ENCODE assay signal across 1 cellular context in genomic region chr19:1592023-1592754, GRCh38.
TF ChIP-seq lines count a peak whose summit lies in the region.

No MANE protein-coding gene starts in this region.

TF ChIP-seq in WTC11, 78 proteins besides CTCF, POLR2A, EP300 and RAD21 (continued from another document):
- TF ChIP-seq ARID4B (CRISPR knock-in tag; IDR thresholded peaks at IDR 0.05; ENCODE audit: borderline replicate concordance) (peak; percentile 85), SOX15 (CRISPR knock-in tag; IDR thresholded peaks at IDR 0.05) (no peak), ZNF219 (CRISPR knock-in tag; IDR thresholded peaks at IDR 0.05; ENCODE audit: borderline replicate concordance) (0 out of 2 replicates have a peak, but pooled peaks have one; percentile 23), ZNF512 (CRISPR knock-in tag; IDR thresholded peaks at IDR 0.05; ENCODE audit: borderline replicate concordance) (no peak), ZSCAN18 (CRISPR knock-in tag; IDR thresholded peaks at IDR 0.05) (no peak), ZNF121 (CRISPR knock-in tag; IDR thresholded peaks at IDR 0.05) (no peak), ZNF138 (CRISPR knock-in tag; conservative IDR thresholded peaks at IDR 0.05) (0 out of 2 replicates have a peak, but pooled peaks have one; percentile 42), IRF1 (CRISPR knock-in tag; IDR thresholded peaks at IDR 0.05) (no peak), SMAD3 (CRISPR knock-in tag; IDR thresholded peaks at IDR 0.05; ENCODE audit: borderline replicate concordance) (no peak), ZNF396 (CRISPR knock-in tag; IDR thresholded peaks at IDR 0.05; ENCODE audit: borderline replicate concordance) (no peak), ELF4 (CRISPR knock-in tag; IDR thresholded peaks at IDR 0.05; ENCODE audit: low read depth) (no peak), E2F5 (CRISPR knock-in tag; IDR thresholded peaks at IDR 0.05) (no peak), JAZF1 (CRISPR knock-in tag; IDR thresholded peaks at IDR 0.05) (no peak), GRHL2 (CRISPR knock-in tag; IDR thresholded peaks at IDR 0.05; ENCODE audit: insufficient replicate concordance, severe bottlenecking) (no peak)
- TF ChIP-seq, protein P1, sequence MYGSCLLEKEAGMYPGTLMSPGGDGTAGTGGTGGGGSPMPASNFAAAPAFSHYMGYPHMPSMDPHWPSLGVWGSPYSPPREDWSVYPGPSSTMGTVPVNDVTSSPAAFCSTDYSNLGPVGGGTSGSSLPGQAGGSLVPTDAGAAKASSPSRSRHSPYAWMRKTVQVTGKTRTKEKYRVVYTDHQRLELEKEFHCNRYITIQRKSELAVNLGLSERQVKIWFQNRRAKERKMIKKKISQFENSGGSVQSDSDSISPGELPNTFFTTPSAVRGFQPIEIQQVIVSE (CRISPR knock-in tag; IDR thresholded peaks at IDR 0.05; ENCODE audit: borderline replicate concordance), result no peak
- TF ChIP-seq, protein P2, sequence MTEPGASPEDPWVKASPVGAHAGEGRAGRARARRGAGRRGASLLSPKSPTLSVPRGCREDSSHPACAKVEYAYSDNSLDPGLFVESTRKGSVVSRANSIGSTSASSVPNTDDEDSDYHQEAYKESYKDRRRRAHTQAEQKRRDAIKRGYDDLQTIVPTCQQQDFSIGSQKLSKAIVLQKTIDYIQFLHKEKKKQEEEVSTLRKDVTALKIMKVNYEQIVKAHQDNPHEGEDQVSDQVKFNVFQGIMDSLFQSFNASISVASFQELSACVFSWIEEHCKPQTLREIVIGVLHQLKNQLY (CRISPR knock-in tag; IDR thresholded peaks at IDR 0.05), result no peak
